In genomic region chr16:58497935-58498334, GRCh38 we compare ENCODE assay signal across 1 cellular context.
TF ChIP-seq lines count a peak whose summit lies in the region.

No MANE protein-coding gene starts in this region.

TF ChIP-seq in HepG2, 621 proteins besides CTCF, POLR2A, EP300 and RAD21:
- TF ChIP-seq ZFP62 (CRISPR knock-in tag; IDR thresholded peaks at IDR 0.05): no peak
- no peak for TF ChIP-seq KDM4B (CRISPR knock-in tag; IDR thresholded peaks at IDR 0.05)
- TF ChIP-seq ZNF317 (CRISPR knock-in tag; IDR thresholded peaks at IDR 0.05): no peak
- no peak for TF ChIP-seq TBP (CRISPR knock-in tag; IDR thresholded peaks at IDR 0.05)
- TF ChIP-seq ZNF281 (CRISPR knock-in tag; IDR thresholded peaks at IDR 0.05; ENCODE audit: borderline replicate concordance): no peak
- no peak for TF ChIP-seq ZKSCAN5 (CRISPR knock-in tag; IDR thresholded peaks at IDR 0.05)
- peak; percentile 43; the same call in 1 of the 2 replicates for TF ChIP-seq HNF4A (CRISPR knock-in tag; IDR thresholded peaks at IDR 0.05)
- TF ChIP-seq XRCC5 (optimal IDR thresholded peaks at IDR 0.05; ENCODE audit: low read length): peak; percentile 8
- no peak for TF ChIP-seq ATRX (CRISPR knock-in tag; IDR thresholded peaks at IDR 0.05; ENCODE audit: borderline replicate concordance)
- TF ChIP-seq DPF2 (CRISPR knock-in tag; IDR thresholded peaks at IDR 0.05; ENCODE audit: borderline replicate concordance, low read depth): no peak
- peak; percentile 60 for TF ChIP-seq NR2C2 (CRISPR knock-in tag; IDR thresholded peaks at IDR 0.05; ENCODE audit: borderline replicate concordance)
- no peak for TF ChIP-seq ZNF3 (CRISPR knock-in tag; IDR thresholded peaks at IDR 0.05)
- TF ChIP-seq RBFOX2 (IDR thresholded peaks at IDR 0.05; ENCODE audit: low read depth, low read length): no peak
- no peak for TF ChIP-seq JUND (CRISPR knock-in tag; IDR thresholded peaks at IDR 0.05)
- no peak for TF ChIP-seq IKZF1 (IDR thresholded peaks at IDR 0.05)
- TF ChIP-seq IRF1 (CRISPR knock-in tag; IDR thresholded peaks at IDR 0.05; ENCODE audit: low read depth): no peak
- TF ChIP-seq BCL3 (CRISPR knock-in tag; IDR thresholded peaks at IDR 0.05): no peak
- no peak for TF ChIP-seq THAP9 (CRISPR knock-in tag; IDR thresholded peaks at IDR 0.05; ENCODE audit: borderline replicate concordance)
- no peak for TF ChIP-seq STAT5B (CRISPR knock-in tag; IDR thresholded peaks at IDR 0.05)
- TF ChIP-seq REL (CRISPR knock-in tag; conservative IDR thresholded peaks at IDR 0.05): no peak
- no peak for TF ChIP-seq FOXP4 (CRISPR knock-in tag; IDR thresholded peaks at IDR 0.05)
